1 cellular context compared by ENCODE assay signal in genomic region chr1:236795035-236795756, GRCh38.
A peak's percentile ranks its signal among the peaks of the same experiment; 100 is the strongest.
TF ChIP-seq lines count a peak whose summit lies in the region.

MTR (plus strand) TSS chr1:236795292; CDS start chr1:236795704, 412 bp downstream.

TF ChIP-seq in HepG2, 621 proteins besides CTCF, POLR2A, EP300 and RAD21 (continued from another document and continues in another):
- TF ChIP-seq HNF1B (CRISPR knock-in tag; IDR thresholded peaks at IDR 0.05) (0 out of 2 replicates have a peak, but pooled peaks have one; percentile 69), ZNF788 (CRISPR knock-in tag; IDR thresholded peaks at IDR 0.05; ENCODE audit: borderline replicate concordance) (peak; percentile 44; the same call in 1 of the 2 replicates), ZBTB7B (CRISPR knock-in tag; IDR thresholded peaks at IDR 0.05) (peak; percentile 9; the same call in 1 of the 2 replicates), NRL (CRISPR knock-in tag; IDR thresholded peaks at IDR 0.05; ENCODE audit: borderline replicate concordance) (peak; percentile 87), SRF (IDR thresholded peaks at IDR 0.05; ENCODE audit: low read depth, low read length) (peak; percentile 54; the same call in 1 of the 2 replicates), NFRKB (IDR thresholded peaks at IDR 0.05) (no peak), BCL3 (CRISPR knock-in tag; IDR thresholded peaks at IDR 0.05) (peak; percentile 91; the same call in 1 of the 2 replicates), TEAD2 (CRISPR knock-in tag; IDR thresholded peaks at IDR 0.05) (peak; percentile 91; the same call in 1 of the 2 replicates), AGO1 (IDR thresholded peaks at IDR 0.05; ENCODE audit: low read depth, low read length, poor library complexity, severe bottlenecking) (peak; percentile 41), KMT2B (CRISPR knock-in tag; IDR thresholded peaks at IDR 0.05) (peak; percentile 65; the same call in 1 of the 2 replicates), ZNF616 (CRISPR knock-in tag; IDR thresholded peaks at IDR 0.05; ENCODE audit: low read depth) (no peak; the same call in 1 of the 2 replicates), SMAD1 (CRISPR knock-in tag; IDR thresholded peaks at IDR 0.05; ENCODE audit: borderline replicate concordance, low read depth) (0 out of 2 replicates have a peak, but pooled peaks have one; percentile 34), RNF2 (conservative IDR thresholded peaks at IDR 0.05; ENCODE audit: low read depth) (peak; percentile 97), BHLHE40 (IDR thresholded peaks at IDR 0.05; ENCODE audit: low read length) (no peak; the same call in none of the 2 replicates), MYPOP (CRISPR knock-in tag; IDR thresholded peaks at IDR 0.05) (peak; percentile 90; the same call in 1 of the 2 replicates), MTA3 (CRISPR knock-in tag; IDR thresholded peaks at IDR 0.05) (no peak), MXD1 (CRISPR knock-in tag; IDR thresholded peaks at IDR 0.05) (peak; percentile 97), GFI1 (CRISPR knock-in tag; IDR thresholded peaks at IDR 0.05; ENCODE audit: borderline replicate concordance) (peak; percentile 65; the same call in 1 of the 2 replicates), CREM (IDR thresholded peaks at IDR 0.05) (peak; percentile 90), CREM (CRISPR knock-in tag; IDR thresholded peaks at IDR 0.05) (no peak), ZFP82 (CRISPR knock-in tag; IDR thresholded peaks at IDR 0.05; ENCODE audit: borderline replicate concordance) (peak; percentile 99; the same call in 1 of the 2 replicates), CCDC6 (CRISPR knock-in tag; IDR thresholded peaks at IDR 0.05) (peak; percentile 93), IRF2 (CRISPR knock-in tag; IDR thresholded peaks at IDR 0.05) (peak; percentile 80), ZNF335 (CRISPR knock-in tag; IDR thresholded peaks at IDR 0.05) (peak; percentile 60; the same call in 1 of the 2 replicates), NKX3-1 (CRISPR knock-in tag; IDR thresholded peaks at IDR 0.05) (peak; percentile 76), MTF2 (CRISPR knock-in tag; IDR thresholded peaks at IDR 0.05; ENCODE audit: borderline replicate concordance) (no peak), NCOA1 (CRISPR knock-in tag; IDR thresholded peaks at IDR 0.05) (peak; percentile 18; the same call in 1 of the 2 replicates), ZNF232 (CRISPR knock-in tag; IDR thresholded peaks at IDR 0.05; ENCODE audit: borderline replicate concordance) (peak; percentile 54; the same call in 1 of the 2 replicates), NCOA5 (CRISPR knock-in tag; IDR thresholded peaks at IDR 0.05) (0 out of 2 replicates have a peak, but pooled peaks have one; percentile 25), ARNT (IDR thresholded peaks at IDR 0.05) (no peak), ZNF556 (CRISPR knock-in tag; IDR thresholded peaks at IDR 0.05; ENCODE audit: borderline replicate concordance) (peak; percentile 18; the same call in 1 of the 2 replicates), ZNF44 (CRISPR knock-in tag; IDR thresholded peaks at IDR 0.05) (peak; percentile 16; the same call in 1 of the 2 replicates), ZNF367 (CRISPR knock-in tag; IDR thresholded peaks at IDR 0.05; ENCODE audit: borderline replicate concordance) (0 out of 2 replicates have a peak, but pooled peaks have one; percentile 70), EED (CRISPR knock-in tag; IDR thresholded peaks at IDR 0.05) (peak; percentile 59; the same call in 1 of the 2 replicates), ZNF256 (CRISPR knock-in tag; conservative IDR thresholded peaks at IDR 0.05) (peak; percentile 95), ZNF205 (CRISPR knock-in tag; IDR thresholded peaks at IDR 0.05) (peak; percentile 69), DPF2 (CRISPR knock-in tag; IDR thresholded peaks at IDR 0.05; ENCODE audit: borderline replicate concordance, low read depth) (no peak), IRX3 (CRISPR knock-in tag; IDR thresholded peaks at IDR 0.05; ENCODE audit: borderline replicate concordance, low read depth) (peak; percentile 91; the same call in 1 of the 2 replicates), ZNF230 (CRISPR knock-in tag; IDR thresholded peaks at IDR 0.05) (peak; percentile 82), ZMYM4 (CRISPR knock-in tag; IDR thresholded peaks at IDR 0.05) (peak; percentile 60; the same call in 1 of the 2 replicates), SCMH1 (CRISPR knock-in tag; IDR thresholded peaks at IDR 0.05; ENCODE audit: borderline replicate concordance) (no peak), U2AF2 (IDR thresholded peaks at IDR 0.05; ENCODE audit: low read depth, low read length) (0 out of 2 replicates have a peak, but pooled peaks have one; percentile 20), ELF1 (CRISPR knock-in tag; IDR thresholded peaks at IDR 0.05) (peak; percentile 97), JDP2 (CRISPR knock-in tag; IDR thresholded peaks at IDR 0.05; ENCODE audit: borderline replicate concordance) (no peak), NR0B2 (CRISPR knock-in tag; IDR thresholded peaks at IDR 0.05) (peak; percentile 98), FOXA3 (CRISPR knock-in tag; IDR thresholded peaks at IDR 0.05) (peak; percentile 70; the same call in 1 of the 2 replicates), DR1 (CRISPR knock-in tag; IDR thresholded peaks at IDR 0.05) (peak; percentile 59; the same call in 1 of the 2 replicates), TFDP2 (CRISPR knock-in tag; IDR thresholded peaks at IDR 0.05) (peak; percentile 88), GABPB1 (CRISPR knock-in tag; IDR thresholded peaks at IDR 0.05) (peak; percentile 92), JARID2 (CRISPR knock-in tag; IDR thresholded peaks at IDR 0.05; ENCODE audit: insufficient replicate concordance) (peak; percentile 78), ZNF839 (CRISPR knock-in tag; IDR thresholded peaks at IDR 0.05; ENCODE audit: borderline replicate concordance) (peak; percentile 37; the same call in 1 of the 2 replicates), ZSCAN9 (CRISPR knock-in tag; IDR thresholded peaks at IDR 0.05; ENCODE audit: borderline replicate concordance) (peak; percentile 64; the same call in 1 of the 2 replicates), HDAC1 (CRISPR knock-in tag; IDR thresholded peaks at IDR 0.05) (peak; percentile 93)
- TF ChIP-seq, protein P1, sequence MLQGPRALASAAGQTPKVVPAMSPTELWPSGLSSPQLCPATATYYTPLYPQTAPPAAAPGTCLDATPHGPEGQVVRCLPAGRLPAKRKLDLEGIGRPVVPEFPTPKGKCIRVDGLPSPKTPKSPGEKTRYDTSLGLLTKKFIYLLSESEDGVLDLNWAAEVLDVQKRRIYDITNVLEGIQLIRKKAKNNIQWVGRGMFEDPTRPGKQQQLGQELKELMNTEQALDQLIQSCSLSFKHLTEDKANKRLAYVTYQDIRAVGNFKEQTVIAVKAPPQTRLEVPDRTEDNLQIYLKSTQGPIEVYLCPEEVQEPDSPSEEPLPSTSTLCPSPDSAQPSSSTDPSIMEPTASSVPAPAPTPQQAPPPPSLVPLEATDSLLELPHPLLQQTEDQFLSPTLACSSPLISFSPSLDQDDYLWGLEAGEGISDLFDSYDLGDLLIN (CRISPR knock-in tag; IDR thresholded peaks at IDR 0.05; ENCODE audit: borderline replicate concordance): peak; percentile 59; the same call in 1 of the 2 replicates
- TF ChIP-seq, protein P2, sequence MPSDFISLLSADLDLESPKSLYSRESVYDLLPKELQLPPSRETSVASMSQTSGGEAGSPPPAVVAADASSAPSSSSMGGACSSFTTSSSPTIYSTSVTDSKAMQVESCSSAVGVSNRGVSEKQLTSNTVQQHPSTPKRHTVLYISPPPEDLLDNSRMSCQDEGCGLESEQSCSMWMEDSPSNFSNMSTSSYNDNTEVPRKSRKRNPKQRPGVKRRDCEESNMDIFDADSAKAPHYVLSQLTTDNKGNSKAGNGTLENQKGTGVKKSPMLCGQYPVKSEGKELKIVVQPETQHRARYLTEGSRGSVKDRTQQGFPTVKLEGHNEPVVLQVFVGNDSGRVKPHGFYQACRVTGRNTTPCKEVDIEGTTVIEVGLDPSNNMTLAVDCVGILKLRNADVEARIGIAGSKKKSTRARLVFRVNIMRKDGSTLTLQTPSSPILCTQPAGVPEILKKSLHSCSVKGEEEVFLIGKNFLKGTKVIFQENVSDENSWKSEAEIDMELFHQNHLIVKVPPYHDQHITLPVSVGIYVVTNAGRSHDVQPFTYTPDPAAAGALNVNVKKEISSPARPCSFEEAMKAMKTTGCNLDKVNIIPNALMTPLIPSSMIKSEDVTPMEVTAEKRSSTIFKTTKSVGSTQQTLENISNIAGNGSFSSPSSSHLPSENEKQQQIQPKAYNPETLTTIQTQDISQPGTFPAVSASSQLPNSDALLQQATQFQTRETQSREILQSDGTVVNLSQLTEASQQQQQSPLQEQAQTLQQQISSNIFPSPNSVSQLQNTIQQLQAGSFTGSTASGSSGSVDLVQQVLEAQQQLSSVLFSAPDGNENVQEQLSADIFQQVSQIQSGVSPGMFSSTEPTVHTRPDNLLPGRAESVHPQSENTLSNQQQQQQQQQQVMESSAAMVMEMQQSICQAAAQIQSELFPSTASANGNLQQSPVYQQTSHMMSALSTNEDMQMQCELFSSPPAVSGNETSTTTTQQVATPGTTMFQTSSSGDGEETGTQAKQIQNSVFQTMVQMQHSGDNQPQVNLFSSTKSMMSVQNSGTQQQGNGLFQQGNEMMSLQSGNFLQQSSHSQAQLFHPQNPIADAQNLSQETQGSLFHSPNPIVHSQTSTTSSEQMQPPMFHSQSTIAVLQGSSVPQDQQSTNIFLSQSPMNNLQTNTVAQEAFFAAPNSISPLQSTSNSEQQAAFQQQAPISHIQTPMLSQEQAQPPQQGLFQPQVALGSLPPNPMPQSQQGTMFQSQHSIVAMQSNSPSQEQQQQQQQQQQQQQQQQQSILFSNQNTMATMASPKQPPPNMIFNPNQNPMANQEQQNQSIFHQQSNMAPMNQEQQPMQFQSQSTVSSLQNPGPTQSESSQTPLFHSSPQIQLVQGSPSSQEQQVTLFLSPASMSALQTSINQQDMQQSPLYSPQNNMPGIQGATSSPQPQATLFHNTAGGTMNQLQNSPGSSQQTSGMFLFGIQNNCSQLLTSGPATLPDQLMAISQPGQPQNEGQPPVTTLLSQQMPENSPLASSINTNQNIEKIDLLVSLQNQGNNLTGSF (CRISPR knock-in tag; IDR thresholded peaks at IDR 0.05): peak; percentile 94
- TF ChIP-seq, protein P3, sequence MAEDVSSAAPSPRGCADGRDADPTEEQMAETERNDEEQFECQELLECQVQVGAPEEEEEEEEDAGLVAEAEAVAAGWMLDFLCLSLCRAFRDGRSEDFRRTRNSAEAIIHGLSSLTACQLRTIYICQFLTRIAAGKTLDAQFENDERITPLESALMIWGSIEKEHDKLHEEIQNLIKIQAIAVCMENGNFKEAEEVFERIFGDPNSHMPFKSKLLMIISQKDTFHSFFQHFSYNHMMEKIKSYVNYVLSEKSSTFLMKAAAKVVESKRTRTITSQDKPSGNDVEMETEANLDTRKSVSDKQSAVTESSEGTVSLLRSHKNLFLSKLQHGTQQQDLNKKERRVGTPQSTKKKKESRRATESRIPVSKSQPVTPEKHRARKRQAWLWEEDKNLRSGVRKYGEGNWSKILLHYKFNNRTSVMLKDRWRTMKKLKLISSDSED (CRISPR knock-in tag; IDR thresholded peaks at IDR 0.05): no peak
- TF ChIP-seq, protein P4, sequence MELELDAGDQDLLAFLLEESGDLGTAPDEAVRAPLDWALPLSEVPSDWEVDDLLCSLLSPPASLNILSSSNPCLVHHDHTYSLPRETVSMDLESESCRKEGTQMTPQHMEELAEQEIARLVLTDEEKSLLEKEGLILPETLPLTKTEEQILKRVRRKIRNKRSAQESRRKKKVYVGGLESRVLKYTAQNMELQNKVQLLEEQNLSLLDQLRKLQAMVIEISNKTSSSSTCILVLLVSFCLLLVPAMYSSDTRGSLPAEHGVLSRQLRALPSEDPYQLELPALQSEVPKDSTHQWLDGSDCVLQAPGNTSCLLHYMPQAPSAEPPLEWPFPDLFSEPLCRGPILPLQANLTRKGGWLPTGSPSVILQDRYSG (CRISPR knock-in tag; IDR thresholded peaks at IDR 0.05): no peak
